1 cellular context compared by ENCODE assay signal in the genomic region with DNA sequence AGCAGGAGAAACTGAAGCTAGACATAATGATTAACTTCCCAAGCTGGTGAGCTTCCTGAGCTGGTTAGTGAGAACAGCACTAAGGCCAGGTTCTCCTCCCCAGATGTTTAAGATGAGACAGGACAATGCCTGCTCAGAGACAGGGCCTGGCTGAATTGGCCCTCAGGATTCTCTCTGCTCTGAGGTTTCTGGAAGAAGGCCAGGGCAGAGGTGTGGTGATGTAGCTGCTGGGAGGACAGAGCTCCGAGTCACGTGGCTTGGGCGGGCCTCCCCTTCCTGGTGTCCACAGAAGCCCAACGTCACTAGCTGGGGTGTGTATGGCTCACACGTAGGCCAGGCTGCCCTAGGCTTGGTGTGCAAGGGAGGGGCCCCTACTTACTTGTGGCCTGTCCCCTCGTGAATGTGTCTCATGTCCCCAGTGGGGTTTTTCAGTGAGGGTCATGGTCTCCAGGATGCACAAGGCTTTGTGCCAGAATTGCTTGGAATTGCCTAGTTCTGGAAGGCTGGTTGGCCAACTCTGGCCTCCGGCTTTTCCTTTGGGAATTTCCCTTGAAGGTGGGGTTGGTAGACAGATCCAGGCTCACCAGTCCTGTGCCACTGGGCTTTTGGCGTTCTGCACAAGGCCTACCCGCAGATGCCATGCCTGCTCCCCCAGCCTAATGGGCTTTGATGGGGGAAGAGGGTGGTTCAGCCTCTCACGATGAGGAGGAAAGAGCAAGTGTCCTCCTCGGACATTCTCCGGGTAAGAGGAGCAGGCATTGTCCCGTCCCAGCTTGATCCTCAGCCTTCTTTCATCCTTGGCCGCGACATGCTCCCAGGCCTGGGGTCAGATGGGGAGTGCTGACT.
TF ChIP-seq lines count a peak whose summit lies in the region.

No MANE protein-coding gene starts in this region.

TF ChIP-seq in GM23338, 12 proteins besides CTCF, POLR2A, EP300 and RAD21 (continued from another document):
- TF ChIP-seq, protein P1, sequence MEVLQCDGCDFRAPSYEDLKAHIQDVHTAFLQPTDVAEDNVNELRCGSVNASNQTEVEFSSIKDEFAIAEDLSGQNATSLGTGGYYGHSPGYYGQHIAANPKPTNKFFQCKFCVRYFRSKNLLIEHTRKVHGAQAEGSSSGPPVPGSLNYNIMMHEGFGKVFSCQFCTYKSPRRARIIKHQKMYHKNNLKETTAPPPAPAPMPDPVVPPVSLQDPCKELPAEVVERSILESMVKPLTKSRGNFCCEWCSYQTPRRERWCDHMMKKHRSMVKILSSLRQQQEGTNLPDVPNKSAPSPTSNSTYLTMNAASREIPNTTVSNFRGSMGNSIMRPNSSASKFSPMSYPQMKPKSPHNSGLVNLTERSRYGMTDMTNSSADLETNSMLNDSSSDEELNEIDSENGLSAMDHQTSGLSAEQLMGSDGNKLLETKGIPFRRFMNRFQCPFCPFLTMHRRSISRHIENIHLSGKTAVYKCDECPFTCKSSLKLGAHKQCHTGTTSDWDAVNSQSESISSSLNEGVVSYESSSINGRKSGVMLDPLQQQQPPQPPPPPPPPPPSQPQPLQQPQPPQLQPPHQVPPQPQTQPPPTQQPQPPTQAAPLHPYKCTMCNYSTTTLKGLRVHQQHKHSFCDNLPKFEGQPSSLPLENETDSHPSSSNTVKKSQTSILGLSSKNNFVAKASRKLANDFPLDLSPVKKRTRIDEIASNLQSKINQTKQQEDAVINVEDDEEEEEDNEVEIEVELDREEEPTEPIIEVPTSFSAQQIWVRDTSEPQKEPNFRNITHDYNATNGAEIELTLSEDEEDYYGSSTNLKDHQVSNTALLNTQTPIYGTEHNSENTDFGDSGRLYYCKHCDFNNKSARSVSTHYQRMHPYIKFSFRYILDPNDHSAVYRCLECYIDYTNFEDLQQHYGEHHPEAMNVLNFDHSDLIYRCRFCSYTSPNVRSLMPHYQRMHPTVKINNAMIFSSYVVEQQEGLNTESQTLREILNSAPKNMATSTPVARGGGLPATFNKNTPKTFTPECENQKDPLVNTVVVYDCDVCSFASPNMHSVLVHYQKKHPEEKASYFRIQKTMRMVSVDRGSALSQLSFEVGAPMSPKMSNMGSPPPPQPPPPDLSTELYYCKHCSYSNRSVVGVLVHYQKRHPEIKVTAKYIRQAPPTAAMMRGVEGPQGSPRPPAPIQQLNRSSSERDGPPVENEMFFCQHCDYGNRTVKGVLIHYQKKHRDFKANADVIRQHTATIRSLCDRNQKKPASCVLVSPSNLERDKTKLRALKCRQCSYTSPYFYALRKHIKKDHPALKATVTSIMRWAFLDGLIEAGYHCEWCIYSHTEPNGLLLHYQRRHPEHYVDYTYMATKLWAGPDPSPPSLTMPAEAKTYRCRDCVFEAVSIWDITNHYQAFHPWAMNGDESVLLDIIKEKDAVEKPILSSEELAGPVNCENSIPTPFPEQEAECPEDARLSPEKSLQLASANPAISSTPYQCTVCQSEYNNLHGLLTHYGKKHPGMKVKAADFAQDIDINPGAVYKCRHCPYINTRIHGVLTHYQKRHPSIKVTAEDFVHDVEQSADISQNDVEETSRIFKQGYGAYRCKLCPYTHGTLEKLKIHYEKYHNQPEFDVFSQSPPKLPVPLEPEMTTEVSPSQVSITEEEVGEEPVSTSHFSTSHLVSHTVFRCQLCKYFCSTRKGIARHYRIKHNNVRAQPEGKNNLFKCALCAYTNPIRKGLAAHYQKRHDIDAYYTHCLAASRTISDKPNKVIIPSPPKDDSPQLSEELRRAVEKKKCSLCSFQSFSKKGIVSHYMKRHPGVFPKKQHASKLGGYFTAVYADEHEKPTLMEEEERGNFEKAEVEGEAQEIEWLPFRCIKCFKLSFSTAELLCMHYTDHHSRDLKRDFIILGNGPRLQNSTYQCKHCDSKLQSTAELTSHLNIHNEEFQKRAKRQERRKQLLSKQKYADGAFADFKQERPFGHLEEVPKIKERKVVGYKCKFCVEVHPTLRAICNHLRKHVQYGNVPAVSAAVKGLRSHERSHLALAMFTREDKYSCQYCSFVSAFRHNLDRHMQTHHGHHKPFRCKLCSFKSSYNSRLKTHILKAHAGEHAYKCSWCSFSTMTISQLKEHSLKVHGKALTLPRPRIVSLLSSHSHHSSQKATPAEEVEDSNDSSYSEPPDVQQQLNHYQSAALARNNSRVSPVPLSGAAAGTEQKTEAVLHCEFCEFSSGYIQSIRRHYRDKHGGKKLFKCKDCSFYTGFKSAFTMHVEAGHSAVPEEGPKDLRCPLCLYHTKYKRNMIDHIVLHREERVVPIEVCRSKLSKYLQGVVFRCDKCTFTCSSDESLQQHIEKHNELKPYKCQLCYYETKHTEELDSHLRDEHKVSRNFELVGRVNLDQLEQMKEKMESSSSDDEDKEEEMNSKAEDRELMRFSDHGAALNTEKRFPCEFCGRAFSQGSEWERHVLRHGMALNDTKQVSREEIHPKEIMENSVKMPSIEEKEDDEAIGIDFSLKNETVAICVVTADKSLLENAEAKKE (CRISPR knock-in tag; IDR thresholded peaks at IDR 0.05): no peak
- TF ChIP-seq ZNF331 (CRISPR knock-in tag; IDR thresholded peaks at IDR 0.05; ENCODE audit: low read depth) (no peak), ZNF114 (CRISPR knock-in tag; IDR thresholded peaks at IDR 0.05) (no peak), CREB1 (CRISPR knock-in tag; IDR thresholded peaks at IDR 0.05; ENCODE audit: low read depth) (no peak), STAT1 (IDR thresholded peaks at IDR 0.05; ENCODE audit: unreplicated experiment) (no peak), POLR2AphosphoS5 (IDR thresholded peaks at IDR 0.05; ENCODE audit: low read depth) (no peak), NANOG (IDR thresholded peaks at IDR 0.05; ENCODE audit: borderline replicate concordance) (no peak), JUNB (IDR thresholded peaks at IDR 0.05; ENCODE audit: unreplicated experiment) (no peak), EZH2 (IDR thresholded peaks at IDR 0.05; ENCODE audit: low read depth, unreplicated experiment) (no peak)
- TF ChIP-seq, protein P2, sequence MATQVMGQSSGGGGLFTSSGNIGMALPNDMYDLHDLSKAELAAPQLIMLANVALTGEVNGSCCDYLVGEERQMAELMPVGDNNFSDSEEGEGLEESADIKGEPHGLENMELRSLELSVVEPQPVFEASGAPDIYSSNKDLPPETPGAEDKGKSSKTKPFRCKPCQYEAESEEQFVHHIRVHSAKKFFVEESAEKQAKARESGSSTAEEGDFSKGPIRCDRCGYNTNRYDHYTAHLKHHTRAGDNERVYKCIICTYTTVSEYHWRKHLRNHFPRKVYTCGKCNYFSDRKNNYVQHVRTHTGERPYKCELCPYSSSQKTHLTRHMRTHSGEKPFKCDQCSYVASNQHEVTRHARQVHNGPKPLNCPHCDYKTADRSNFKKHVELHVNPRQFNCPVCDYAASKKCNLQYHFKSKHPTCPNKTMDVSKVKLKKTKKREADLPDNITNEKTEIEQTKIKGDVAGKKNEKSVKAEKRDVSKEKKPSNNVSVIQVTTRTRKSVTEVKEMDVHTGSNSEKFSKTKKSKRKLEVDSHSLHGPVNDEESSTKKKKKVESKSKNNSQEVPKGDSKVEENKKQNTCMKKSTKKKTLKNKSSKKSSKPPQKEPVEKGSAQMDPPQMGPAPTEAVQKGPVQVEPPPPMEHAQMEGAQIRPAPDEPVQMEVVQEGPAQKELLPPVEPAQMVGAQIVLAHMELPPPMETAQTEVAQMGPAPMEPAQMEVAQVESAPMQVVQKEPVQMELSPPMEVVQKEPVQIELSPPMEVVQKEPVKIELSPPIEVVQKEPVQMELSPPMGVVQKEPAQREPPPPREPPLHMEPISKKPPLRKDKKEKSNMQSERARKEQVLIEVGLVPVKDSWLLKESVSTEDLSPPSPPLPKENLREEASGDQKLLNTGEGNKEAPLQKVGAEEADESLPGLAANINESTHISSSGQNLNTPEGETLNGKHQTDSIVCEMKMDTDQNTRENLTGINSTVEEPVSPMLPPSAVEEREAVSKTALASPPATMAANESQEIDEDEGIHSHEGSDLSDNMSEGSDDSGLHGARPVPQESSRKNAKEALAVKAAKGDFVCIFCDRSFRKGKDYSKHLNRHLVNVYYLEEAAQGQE (IDR thresholded peaks at IDR 0.05; ENCODE audit: unreplicated experiment): no peak
TF ChIP-seq in GM23338: peak in this region for 0.
